ENCODE assay signal across 1 cellular context in the genomic region with DNA sequence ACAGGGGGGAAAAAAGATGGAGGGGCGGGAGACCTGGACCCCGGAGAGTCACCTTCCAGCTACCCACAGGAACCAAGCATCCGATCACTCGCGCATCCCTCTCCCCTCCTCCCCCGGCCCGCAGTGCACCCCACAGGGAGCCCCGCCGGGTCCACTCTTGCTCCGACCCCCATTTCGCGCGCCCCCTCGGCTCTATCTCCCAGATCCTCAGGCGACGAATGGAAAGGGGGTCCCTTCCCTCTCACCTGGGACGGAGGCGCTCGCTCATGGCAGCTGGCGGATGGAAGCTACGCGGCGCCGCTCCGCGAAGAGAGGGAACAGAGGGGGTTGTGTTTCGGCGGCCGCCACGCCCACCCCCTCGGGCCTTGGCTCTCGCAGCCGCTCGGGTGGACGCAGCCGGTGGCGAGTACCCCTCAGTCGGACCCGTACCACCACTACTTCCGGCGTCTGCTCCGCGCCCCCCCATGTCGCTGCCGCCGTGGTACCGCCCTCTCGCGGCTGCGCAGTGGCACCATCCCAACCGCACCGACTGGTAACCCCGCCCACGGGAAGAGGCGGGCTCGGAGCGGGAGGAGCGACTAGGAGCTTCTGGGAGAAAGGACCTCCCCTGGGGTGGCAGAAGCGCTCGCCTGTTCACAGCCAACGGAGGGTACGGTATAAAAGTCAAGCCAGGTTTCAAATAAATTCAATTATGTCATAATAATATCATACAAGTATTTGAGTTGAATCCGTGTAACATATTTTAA.
TF ChIP-seq lines count a peak whose summit lies in the region.

No MANE protein-coding gene starts in this region.

TF ChIP-seq in HepG2, 621 proteins besides CTCF, POLR2A, EP300 and RAD21 (continued from another document and continues in another):
- TF ChIP-seq RBFOX2 (IDR thresholded peaks at IDR 0.05; ENCODE audit: low read depth, low read length) (peak; percentile 90), IRX3 (CRISPR knock-in tag; IDR thresholded peaks at IDR 0.05; ENCODE audit: borderline replicate concordance, low read depth) (0 out of 2 replicates have a peak, but pooled peaks have one; percentile 34), CREB1 (IDR thresholded peaks at IDR 0.05) (0 out of 2 replicates have a peak, but pooled peaks have one; percentile 29), CREB1 (CRISPR knock-in tag; IDR thresholded peaks at IDR 0.05) (no peak), HMGA1 (CRISPR knock-in tag; conservative IDR thresholded peaks at IDR 0.05) (no peak), ZNF224 (CRISPR knock-in tag; IDR thresholded peaks at IDR 0.05) (no peak), U2AF1 (optimal IDR thresholded peaks at IDR 0.05; ENCODE audit: low read depth, low read length) (no peak), ATAD3A (CRISPR knock-in tag; IDR thresholded peaks at IDR 0.05) (peak; percentile 63; the same call in 1 of the 2 replicates), ZNF644 (CRISPR knock-in tag; IDR thresholded peaks at IDR 0.05; ENCODE audit: low read depth) (peak; percentile 7; the same call in 1 of the 2 replicates), ZNF253 (CRISPR knock-in tag; IDR thresholded peaks at IDR 0.05; ENCODE audit: borderline replicate concordance) (no peak), ZNF687 (CRISPR knock-in tag; IDR thresholded peaks at IDR 0.05) (peak; percentile 89), HCFC1 (IDR thresholded peaks at IDR 0.05; ENCODE audit: low read depth, low read length) (peak; percentile 44), ARNT2 (CRISPR knock-in tag; IDR thresholded peaks at IDR 0.05; ENCODE audit: low read depth) (peak; percentile 15; the same call in 1 of the 2 replicates), NR1H2 (CRISPR knock-in tag; IDR thresholded peaks at IDR 0.05; ENCODE audit: borderline replicate concordance, low read depth) (no peak), ZNF446 (CRISPR knock-in tag; IDR thresholded peaks at IDR 0.05) (no peak), NAIF1 (CRISPR knock-in tag; IDR thresholded peaks at IDR 0.05; ENCODE audit: borderline replicate concordance) (no peak), TOE1 (CRISPR knock-in tag; IDR thresholded peaks at IDR 0.05) (no peak), MEIS1 (CRISPR knock-in tag; IDR thresholded peaks at IDR 0.05; ENCODE audit: borderline replicate concordance) (peak; percentile 92), ZNF136 (CRISPR knock-in tag; IDR thresholded peaks at IDR 0.05; ENCODE audit: low read depth) (peak; percentile 89), GATA4 (IDR thresholded peaks at IDR 0.05; ENCODE audit: borderline replicate concordance, low read depth) (peak; percentile 65; the same call in 1 of the 2 replicates), RBM22 (optimal IDR thresholded peaks at IDR 0.05; ENCODE audit: low read length) (no peak), ZFYVE20 (CRISPR knock-in tag; IDR thresholded peaks at IDR 0.05; ENCODE audit: borderline replicate concordance, low read depth) (no peak), MXI1 (IDR thresholded peaks at IDR 0.05; ENCODE audit: borderline replicate concordance, low read depth, low read length) (peak; percentile 88; the same call in 2 of the 3 replicates), ZNF335 (CRISPR knock-in tag; IDR thresholded peaks at IDR 0.05) (peak; percentile 99), ZNF460 (CRISPR knock-in tag; IDR thresholded peaks at IDR 0.05; ENCODE audit: borderline replicate concordance) (no peak; the same call in 1 of the 2 replicates), ZNF772 (CRISPR knock-in tag; IDR thresholded peaks at IDR 0.05) (peak; percentile 43; the same call in 1 of the 2 replicates)
- TF ChIP-seq, protein P1, sequence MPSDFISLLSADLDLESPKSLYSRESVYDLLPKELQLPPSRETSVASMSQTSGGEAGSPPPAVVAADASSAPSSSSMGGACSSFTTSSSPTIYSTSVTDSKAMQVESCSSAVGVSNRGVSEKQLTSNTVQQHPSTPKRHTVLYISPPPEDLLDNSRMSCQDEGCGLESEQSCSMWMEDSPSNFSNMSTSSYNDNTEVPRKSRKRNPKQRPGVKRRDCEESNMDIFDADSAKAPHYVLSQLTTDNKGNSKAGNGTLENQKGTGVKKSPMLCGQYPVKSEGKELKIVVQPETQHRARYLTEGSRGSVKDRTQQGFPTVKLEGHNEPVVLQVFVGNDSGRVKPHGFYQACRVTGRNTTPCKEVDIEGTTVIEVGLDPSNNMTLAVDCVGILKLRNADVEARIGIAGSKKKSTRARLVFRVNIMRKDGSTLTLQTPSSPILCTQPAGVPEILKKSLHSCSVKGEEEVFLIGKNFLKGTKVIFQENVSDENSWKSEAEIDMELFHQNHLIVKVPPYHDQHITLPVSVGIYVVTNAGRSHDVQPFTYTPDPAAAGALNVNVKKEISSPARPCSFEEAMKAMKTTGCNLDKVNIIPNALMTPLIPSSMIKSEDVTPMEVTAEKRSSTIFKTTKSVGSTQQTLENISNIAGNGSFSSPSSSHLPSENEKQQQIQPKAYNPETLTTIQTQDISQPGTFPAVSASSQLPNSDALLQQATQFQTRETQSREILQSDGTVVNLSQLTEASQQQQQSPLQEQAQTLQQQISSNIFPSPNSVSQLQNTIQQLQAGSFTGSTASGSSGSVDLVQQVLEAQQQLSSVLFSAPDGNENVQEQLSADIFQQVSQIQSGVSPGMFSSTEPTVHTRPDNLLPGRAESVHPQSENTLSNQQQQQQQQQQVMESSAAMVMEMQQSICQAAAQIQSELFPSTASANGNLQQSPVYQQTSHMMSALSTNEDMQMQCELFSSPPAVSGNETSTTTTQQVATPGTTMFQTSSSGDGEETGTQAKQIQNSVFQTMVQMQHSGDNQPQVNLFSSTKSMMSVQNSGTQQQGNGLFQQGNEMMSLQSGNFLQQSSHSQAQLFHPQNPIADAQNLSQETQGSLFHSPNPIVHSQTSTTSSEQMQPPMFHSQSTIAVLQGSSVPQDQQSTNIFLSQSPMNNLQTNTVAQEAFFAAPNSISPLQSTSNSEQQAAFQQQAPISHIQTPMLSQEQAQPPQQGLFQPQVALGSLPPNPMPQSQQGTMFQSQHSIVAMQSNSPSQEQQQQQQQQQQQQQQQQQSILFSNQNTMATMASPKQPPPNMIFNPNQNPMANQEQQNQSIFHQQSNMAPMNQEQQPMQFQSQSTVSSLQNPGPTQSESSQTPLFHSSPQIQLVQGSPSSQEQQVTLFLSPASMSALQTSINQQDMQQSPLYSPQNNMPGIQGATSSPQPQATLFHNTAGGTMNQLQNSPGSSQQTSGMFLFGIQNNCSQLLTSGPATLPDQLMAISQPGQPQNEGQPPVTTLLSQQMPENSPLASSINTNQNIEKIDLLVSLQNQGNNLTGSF (CRISPR knock-in tag; IDR thresholded peaks at IDR 0.05) = 0 out of 2 replicates have a peak, but pooled peaks have one; percentile 66
- TF ChIP-seq, protein P2, sequence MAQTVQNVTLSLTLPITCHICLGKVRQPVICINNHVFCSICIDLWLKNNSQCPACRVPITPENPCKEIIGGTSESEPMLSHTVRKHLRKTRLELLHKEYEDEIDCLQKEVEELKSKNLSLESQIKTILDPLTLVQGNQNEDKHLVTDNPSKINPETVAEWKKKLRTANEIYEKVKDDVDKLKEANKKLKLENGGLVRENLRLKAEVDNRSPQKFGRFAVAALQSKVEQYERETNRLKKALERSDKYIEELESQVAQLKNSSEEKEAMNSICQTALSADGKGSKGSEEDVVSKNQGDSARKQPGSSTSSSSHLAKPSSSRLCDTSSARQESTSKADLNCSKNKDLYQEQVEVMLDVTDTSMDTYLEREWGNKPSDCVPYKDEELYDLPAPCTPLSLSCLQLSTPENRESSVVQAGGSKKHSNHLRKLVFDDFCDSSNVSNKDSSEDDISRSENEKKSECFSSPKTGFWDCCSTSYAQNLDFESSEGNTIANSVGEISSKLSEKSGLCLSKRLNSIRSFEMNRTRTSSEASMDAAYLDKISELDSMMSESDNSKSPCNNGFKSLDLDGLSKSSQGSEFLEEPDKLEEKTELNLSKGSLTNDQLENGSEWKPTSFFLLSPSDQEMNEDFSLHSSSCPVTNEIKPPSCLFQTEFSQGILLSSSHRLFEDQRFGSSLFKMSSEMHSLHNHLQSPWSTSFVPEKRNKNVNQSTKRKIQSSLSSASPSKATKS (CRISPR knock-in tag; IDR thresholded peaks at IDR 0.05) = no peak
- TF ChIP-seq, protein P3, sequence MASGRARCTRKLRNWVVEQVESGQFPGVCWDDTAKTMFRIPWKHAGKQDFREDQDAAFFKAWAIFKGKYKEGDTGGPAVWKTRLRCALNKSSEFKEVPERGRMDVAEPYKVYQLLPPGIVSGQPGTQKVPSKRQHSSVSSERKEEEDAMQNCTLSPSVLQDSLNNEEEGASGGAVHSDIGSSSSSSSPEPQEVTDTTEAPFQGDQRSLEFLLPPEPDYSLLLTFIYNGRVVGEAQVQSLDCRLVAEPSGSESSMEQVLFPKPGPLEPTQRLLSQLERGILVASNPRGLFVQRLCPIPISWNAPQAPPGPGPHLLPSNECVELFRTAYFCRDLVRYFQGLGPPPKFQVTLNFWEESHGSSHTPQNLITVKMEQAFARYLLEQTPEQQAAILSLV (CRISPR knock-in tag; IDR thresholded peaks at IDR 0.05; ENCODE audit: borderline replicate concordance) = peak; percentile 85
- TF ChIP-seq, protein P4, sequence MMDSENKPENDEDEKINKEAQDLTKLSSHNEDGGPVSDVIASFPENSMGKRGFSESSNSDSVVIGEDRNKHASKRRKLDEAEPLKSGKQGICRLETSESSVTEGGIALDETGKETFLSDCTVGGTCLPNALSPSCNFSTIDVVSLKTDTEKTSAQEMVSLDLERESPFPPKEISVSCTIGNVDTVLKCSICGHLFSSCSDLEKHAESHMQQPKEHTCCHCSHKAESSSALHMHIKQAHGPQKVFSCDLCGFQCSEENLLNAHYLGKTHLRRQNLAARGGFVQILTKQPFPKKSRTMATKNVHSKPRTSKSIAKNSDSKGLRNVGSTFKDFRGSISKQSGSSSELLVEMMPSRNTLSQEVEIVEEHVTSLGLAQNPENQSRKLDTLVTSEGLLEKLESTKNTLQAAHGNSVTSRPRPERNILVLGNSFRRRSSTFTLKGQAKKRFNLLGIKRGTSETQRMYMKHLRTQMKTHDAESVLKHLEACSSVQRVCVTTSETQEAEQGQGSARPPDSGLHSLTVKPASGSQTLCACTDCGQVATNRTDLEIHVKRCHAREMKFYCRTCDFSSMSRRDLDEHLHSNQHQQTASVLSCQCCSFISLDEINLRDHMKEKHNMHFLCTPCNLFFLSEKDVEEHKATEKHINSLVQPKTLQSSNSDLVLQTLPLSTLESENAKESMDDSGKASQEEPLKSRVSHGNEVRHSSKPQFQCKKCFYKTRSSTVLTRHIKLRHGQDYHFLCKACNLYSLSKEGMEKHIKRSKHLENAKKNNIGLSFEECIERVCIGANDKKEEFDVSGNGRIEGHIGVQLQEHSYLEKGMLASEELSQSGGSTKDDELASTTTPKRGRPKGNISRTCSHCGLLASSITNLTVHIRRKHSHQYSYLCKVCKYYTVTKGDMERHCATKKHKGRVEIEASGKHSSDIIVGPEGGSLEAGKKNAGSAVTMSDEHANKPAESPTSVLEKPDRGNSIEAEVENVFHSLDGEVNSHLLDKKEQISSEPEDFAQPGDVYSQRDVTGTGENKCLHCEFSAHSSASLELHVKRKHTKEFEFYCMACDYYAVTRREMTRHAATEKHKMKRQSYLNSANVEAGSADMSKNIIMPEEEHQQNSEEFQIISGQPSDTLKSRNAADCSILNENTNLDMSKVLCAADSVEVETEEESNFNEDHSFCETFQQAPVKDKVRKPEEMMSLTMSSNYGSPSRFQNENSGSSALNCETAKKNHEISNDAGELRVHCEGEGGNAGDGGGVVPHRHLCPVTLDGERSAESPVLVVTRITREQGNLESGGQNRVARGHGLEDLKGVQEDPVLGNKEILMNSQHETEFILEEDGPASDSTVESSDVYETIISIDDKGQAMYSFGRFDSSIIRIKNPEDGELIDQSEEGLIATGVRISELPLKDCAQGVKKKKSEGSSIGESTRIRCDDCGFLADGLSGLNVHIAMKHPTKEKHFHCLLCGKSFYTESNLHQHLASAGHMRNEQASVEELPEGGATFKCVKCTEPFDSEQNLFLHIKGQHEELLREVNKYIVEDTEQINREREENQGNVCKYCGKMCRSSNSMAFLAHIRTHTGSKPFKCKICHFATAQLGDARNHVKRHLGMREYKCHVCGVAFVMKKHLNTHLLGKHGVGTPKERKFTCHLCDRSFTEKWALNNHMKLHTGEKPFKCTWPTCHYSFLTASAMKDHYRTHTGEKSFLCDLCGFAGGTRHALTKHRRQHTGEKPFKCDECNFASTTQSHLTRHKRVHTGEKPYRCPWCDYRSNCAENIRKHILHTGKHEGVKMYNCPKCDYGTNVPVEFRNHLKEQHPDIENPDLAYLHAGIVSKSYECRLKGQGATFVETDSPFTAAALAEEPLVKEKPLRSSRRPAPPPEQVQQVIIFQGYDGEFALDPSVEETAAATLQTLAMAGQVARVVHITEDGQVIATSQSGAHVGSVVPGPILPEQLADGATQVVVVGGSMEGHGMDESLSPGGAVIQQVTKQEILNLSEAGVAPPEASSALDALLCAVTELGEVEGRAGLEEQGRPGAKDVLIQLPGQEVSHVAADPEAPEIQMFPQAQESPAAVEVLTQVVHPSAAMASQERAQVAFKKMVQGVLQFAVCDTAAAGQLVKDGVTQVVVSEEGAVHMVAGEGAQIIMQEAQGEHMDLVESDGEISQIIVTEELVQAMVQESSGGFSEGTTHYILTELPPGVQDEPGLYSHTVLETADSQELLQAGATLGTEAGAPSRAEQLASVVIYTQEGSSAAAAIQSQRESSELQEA (CRISPR knock-in tag; IDR thresholded peaks at IDR 0.05; ENCODE audit: not compliant biosample characterization) = peak; percentile 79
